ENCODE assay signal across 13 cellular contexts in genomic region chr13:111304041-111304544, GRCh38. TPM values are rescaled to one million over a fixed set of nuclear protein-coding genes. Genes with fewer than 3 reads are reported as not detected.
DNase-seq lines count a peak whose midpoint lies in the region; ATAC-seq and TF ChIP-seq lines count a peak whose summit lies in the region.
"Had no signal": no experiment of that assay in that cellular context is flagged by ENCODE, and none has a peak within 500 bp of the region (broad histone marks: within the 10 kb centered on the region; RNA-seq: fewer than 3 reads in every experiment).

No MANE protein-coding gene starts in this region.

- no peaks in the 10 kb centered on the region for H3K4me1 ChIP-seq in tibial artery

- no peaks in the 10 kb centered on the region for H3K27me3 Mint-ChIP-seq in activated T-cell treated with anti-CD3 and anti-CD28 coated beads, Interleukin-2, amount 50 U/mL, for 72 hours (ENCODE audit: low read depth)

- H3K4me3 Mint-ChIP-seq in activated T-cell treated with anti-CD3 and anti-CD28 coated beads, Interleukin-2, amount 50 U/mL, for 72 hours: peak overlapping the region in 1 of 2 donors; percentile 48
- H3K4me3 Mint-ChIP-seq: nephron had no signal

- H3K36me3 ChIP-seq in H7 (replicated peaks; ENCODE audit: control insufficient read depth, insufficient read depth, low read length): peaks cover 27% of the 10 kb centered on the region
- peaks cover 78 to 93% (median 90%) of the 10 kb centered on the region in 3 donors for H3K36me3 ChIP-seq in tibial artery

- DNase-seq in activated T-cell treated with anti-CD3 and anti-CD28 coated beads, Interleukin-2, amount 50 U/mL, for 72 hours: peak in 1 of 2 donors; percentile 12
- no peak for DNase-seq in activated T-cell treated with anti-CD3 and anti-CD28 coated beads, Interleukin-2, amount 50 U/mL, for 1 hour
- peak; percentile 37 for DNase-seq in stimulated activated CD8-positive, alpha-beta memory T cell treated with anti-CD3 and anti-CD28 coated beads, Interleukin-4, amount 100 ng/mL, for 48 hours
- DNase-seq in H7 (no peak), tibial artery (no peak), nucleus accumbens (lab: John Stamatoyannopoulos, UW) (no peak)
- DNase-seq: effector CD4-positive, alpha-beta T cell; NCI-H345; stimulated activated CD4-positive, alpha-beta T cell treated with anti-CD3 and anti-CD28 coated beads, Interleukin-2, amount 100 ng/mL, for 24 hours had no signal

- no peaks in the 10 kb centered on the region for H3K4me1 Mint-ChIP-seq in activated T-cell treated with anti-CD3 and anti-CD28 coated beads, Interleukin-2, amount 50 U/mL, for 72 hours (ENCODE audit: low read depth)

- H3K9me3 ChIP-seq in tibial artery: no peaks in the 10 kb centered on the region

- H3K27ac Mint-ChIP-seq in activated T-cell treated with anti-CD3 and anti-CD28 coated beads, Interleukin-2, amount 50 U/mL, for 72 hours: no peak overlapping the region
- H3K27ac Mint-ChIP-seq: nephron had no signal

- peaks cover 25 to 46% of the 10 kb centered on the region in 2 donors for H3K36me3 Mint-ChIP-seq in activated T-cell treated with anti-CD3 and anti-CD28 coated beads, Interleukin-2, amount 50 U/mL, for 72 hours (ENCODE audit: insufficient read depth in 2 of 2)

- no peak overlapping the region for H3K4me3 ChIP-seq in H7 (ENCODE audit: insufficient read depth, low read depth, low read length)
- no peak overlapping the region for H3K4me3 ChIP-seq in tibial artery

- H3K27ac ChIP-seq in tibial artery: no peak overlapping the region

- H3K27me3 ChIP-seq in H7 (ENCODE audit: control insufficient read depth, insufficient read depth, low read length): no peaks in the 10 kb centered on the region
- H3K27me3 ChIP-seq in tibial artery: no peaks in the 10 kb centered on the region

- peak; percentile 51 to 72 for ATAC-seq in activated T-cell treated with anti-CD3 and anti-CD28 coated beads, Interleukin-2, amount 50 U/mL, for 72 hours (replicated peaks in 1 of 2)
- ATAC-seq in GM21737 (IDR thresholded peaks at IDR 0.05; ENCODE audit: unreplicated experiment) (peak; percentile 93), HG03378 (IDR thresholded peaks at IDR 0.05; ENCODE audit: unreplicated experiment) (peak; percentile 82)

- H3K9me3 Mint-ChIP-seq in activated T-cell treated with anti-CD3 and anti-CD28 coated beads, Interleukin-2, amount 50 U/mL, for 72 hours: peaks cover 0 to 4% of the 10 kb centered on the region in 2 donors

- no peak for TF ChIP-seq CTCF in tibial artery (IDR thresholded peaks at IDR 0.05)

- intact Hi-C loops in tibial artery (cut with DNase I; ENCODE audit: low total_unique reads): no loop called here

RNA-seq across cellular contexts. Expression of gene TEX29, which starts 16.3 kb away (rescaled TPM):
- total RNA-seq in activated T-cell treated with anti-CD3 and anti-CD28 coated beads, Interleukin-2, amount 50 U/mL, for 72 hours: 1 to 10 TPM; 1.1 to 1.5 TPM
- 0.22 TPM in 1 of 2 replicates, not detected in the other for total RNA-seq in H7 (2014; rRNA removed; shearing (Covaris generic))
- total RNA-seq: urinary bladder had no signal
